In genomic region chr3:32940726-32941125, GRCh38 we compare ENCODE assay signal across 32 cellular contexts. TPM values are rescaled to one million over a fixed set of nuclear protein-coding genes. Genes with fewer than 3 reads are reported as not detected.
"Had no signal": no experiment of that assay in that cellular context is flagged by ENCODE, and none has a peak within 500 bp of the region (broad histone marks: within the 10 kb centered on the region; RNA-seq: fewer than 3 reads in every experiment).

No MANE protein-coding gene starts in this region.

- H3K36me3 ChIP-seq: esophagus muscularis mucosa, gastroesophageal sphincter, heart right ventricle, left lung, spleen, suprapubic skin, thyroid gland had no signal

- H3K27me3 Mint-ChIP-seq: stimulated activated memory B cell treated with anti-CD40 and anti-IgM and Interleukin-4, amounts not matched to agents 10 μg/mL and 1 μg/mL and 100 μg/mL, for 72 hours had no signal

- FAIRE-seq: endothelial cell of umbilical vein, islet of Langerhans had no signal

- H3K27ac Mint-ChIP-seq: mesothelial cell of epicardium; naive thymus-derived CD4-positive, alpha-beta T cell; nephron; stimulated activated memory B cell treated with anti-CD40 and anti-IgM and Interleukin-4, amounts not matched to agents 10 μg/mL and 1 μg/mL and 100 μg/mL, for 72 hours; stimulated activated naive CD8-positive, alpha-beta T cell treated with anti-CD3 and anti-CD28 coated beads, Interleukin-15, Interleukin-2, amounts not matched to agents 100 ng/mL and 50 ng/mL, for 24 hours had no signal

- H3K9me3 Mint-ChIP-seq: naive thymus-derived CD4-positive, alpha-beta T cell; stimulated activated memory B cell treated with anti-CD40 and anti-IgM and Interleukin-4, amounts not matched to agents 10 μg/mL and 1 μg/mL and 100 μg/mL, for 72 hours; stimulated activated naive CD8-positive, alpha-beta T cell treated with anti-CD3 and anti-CD28 coated beads, Interleukin-15, Interleukin-2, amounts not matched to agents 100 ng/mL and 50 ng/mL, for 24 hours had no signal

- H3K4me1 Mint-ChIP-seq: mesothelial cell of epicardium; naive thymus-derived CD4-positive, alpha-beta T cell; nephron; stimulated activated memory B cell treated with anti-CD40 and anti-IgM and Interleukin-4, amounts not matched to agents 10 μg/mL and 1 μg/mL and 100 μg/mL, for 72 hours had no signal

- H3K27ac ChIP-seq: coronary artery, esophagus muscularis mucosa, foreskin keratinocyte, gastroesophageal sphincter, heart right ventricle, left lung, psoas muscle, skin epidermis, spleen, suprapubic skin, thyroid gland had no signal

- H3K9me3 ChIP-seq: esophagus muscularis mucosa, gastroesophageal sphincter, heart right ventricle, left lung, mucosa of descending colon, psoas muscle, spleen, suprapubic skin, thyroid gland had no signal

- H3K36me3 Mint-ChIP-seq: mesothelial cell of epicardium; naive thymus-derived CD4-positive, alpha-beta T cell; stimulated activated memory B cell treated with anti-CD40 and anti-IgM and Interleukin-4, amounts not matched to agents 10 μg/mL and 1 μg/mL and 100 μg/mL, for 72 hours had no signal

- ATAC-seq: foreskin keratinocyte; gastroesophageal sphincter; heart right ventricle; left cardiac atrium; left lung; mucosa of descending colon; naive thymus-derived CD4-positive, alpha-beta T cell; psoas muscle; right cardiac atrium; stimulated activated memory B cell treated with anti-CD40 and anti-IgM and Interleukin-4, amounts not matched to agents 10 μg/mL and 1 μg/mL and 100 μg/mL, for 72 hours had no signal

- DNase-seq: dermis blood vessel endothelial cell; effector memory CD4-positive, alpha-beta T cell; foreskin keratinocyte; heart right ventricle; hippocampal formation; left cardiac atrium; left lung; mesenchymal stem cell; mucosa of descending colon; naive thymus-derived CD4-positive, alpha-beta T cell; psoas muscle; right cardiac atrium; spleen; stimulated activated CD4-positive, alpha-beta T cell treated with anti-CD3 and anti-CD28 coated beads, Interleukin-4, amount 100 ng/mL, for 4 hours; thyroid gland; trophoblast cell had no signal

- H3K4me3 ChIP-seq: coronary artery, esophagus muscularis mucosa, gastroesophageal sphincter, heart right ventricle, left lung, mucosa of descending colon, psoas muscle, skin epidermis, spleen, suprapubic skin, thyroid gland had no signal

- H3K4me1 ChIP-seq: esophagus muscularis mucosa, gastroesophageal sphincter, heart right ventricle, left lung, psoas muscle, spleen, suprapubic skin, thyroid gland had no signal

- H3K4me3 Mint-ChIP-seq: mesothelial cell of epicardium; naive thymus-derived CD4-positive, alpha-beta T cell; nephron; stimulated activated memory B cell treated with anti-CD40 and anti-IgM and Interleukin-4, amounts not matched to agents 10 μg/mL and 1 μg/mL and 100 μg/mL, for 72 hours; stimulated activated naive CD8-positive, alpha-beta T cell treated with anti-CD3 and anti-CD28 coated beads, Interleukin-15, Interleukin-2, amounts not matched to agents 100 ng/mL and 50 ng/mL, for 24 hours had no signal

- H3K27me3 ChIP-seq: esophagus muscularis mucosa, foreskin keratinocyte, gastroesophageal sphincter, heart right ventricle, left lung, spleen, suprapubic skin, thyroid gland had no signal

RNA-seq across cellular contexts. Expression of gene CCR4, which starts 10.7 kb away (rescaled TPM):
- total RNA-seq: endothelial cell of umbilical vein, epithelial cell of proximal tubule, fibroblast of lung, foreskin keratinocyte, gastroesophageal sphincter, kidney epithelial cell, lung microvascular endothelial cell, mesothelial cell of epicardium, renal cortical epithelial cell had no signal
- polyA plus RNA-seq: endothelial cell of umbilical vein, fibroblast of lung, foreskin keratinocyte had no signal
